Comparison of ENCODE assay signal across 25 cellular contexts in genomic region chr12:69404851-69405365, GRCh38. TPM values are rescaled to one million over a fixed set of nuclear protein-coding genes. Genes with fewer than 3 reads are reported as not detected.
DNase-seq lines count a peak whose midpoint lies in the region; ATAC-seq, FAIRE-seq and TF ChIP-seq lines count a peak whose summit lies in the region.
"Had no signal": no experiment of that assay in that cellular context is flagged by ENCODE, and none has a peak within 500 bp of the region (broad histone marks: within the 10 kb centered on the region; RNA-seq: fewer than 3 reads in every experiment).

No MANE protein-coding gene starts in this region.

- peak overlapping the region; percentile 71 for H3K4me2 ChIP-seq in astrocyte (ENCODE audit: low read length)
- no peak overlapping the region for H3K4me2 ChIP-seq in mesenchymal stem cell (ENCODE audit: low read length, poor library complexity, severe bottlenecking)

- DNase-seq in MCF 10A (ENCODE audit: unreplicated experiment) (no peak), breast epithelium (ENCODE audit: low spot score in 2 of 2) (no peak), astrocyte (ENCODE audit: low read depth) (peak; percentile 65), mesenchymal stem cell (no peak), RCC 7860 (ENCODE audit: low spot score) (no peak), DMS53 treated with DMSO at 0.1 percent for 48 hours (lab: John Stamatoyannopoulos, UW; ENCODE audit: unreplicated experiment) (no peak), left colon (no peak)
- DNase-seq: activated CD4-positive, CD25-positive, alpha-beta regulatory T cell; activated CD8-positive, alpha-beta T cell treated with anti-CD3 and anti-CD28 coated beads, Interleukin-2, amount 10 ng/mL, durations not matched to agents 7 days and 5 days; activated gamma-delta T cell treated with Interleukin-2 at 50 U/mL for 16 hours; central memory CD4-positive, alpha-beta T cell; COR-L47; kidney; naive thymus-derived CD4-positive, alpha-beta T cell; NCI-H1436 treated with DMSO at 0.1 percent for 48 hours; NCI-H524; retina; stimulated activated CD4-positive, alpha-beta T cell treated with anti-CD3 and anti-CD28 coated beads, Interleukin-4, amount 100 ng/mL, for 24 hours; stimulated activated naive CD4-positive, alpha-beta T cell treated with Interleukin-2 at 50 U/mL for 16 hours; thyroid gland had no signal

- POLR2A ChIA-PET in MCF 10A (lab: Yijun Ruan, JAX), result interaction anchor here (0.7 kb wide), 1 partner anchor 143 kb away, joined by 3 read pairs; no protein-coding TSS in a partner anchor

- no peak overlapping the region for H2BK15ac ChIP-seq in mesenchymal stem cell (ENCODE audit: low read depth, poor library complexity, severe bottlenecking)

- H4K20me1 ChIP-seq in astrocyte (ENCODE audit: insufficient read depth, low read length), result no peaks in the 10 kb centered on the region

- TF ChIP-seq CTCF in MCF 10A (IDR thresholded peaks at IDR 0.05; ENCODE audit: unreplicated experiment), result no peak
- TF ChIP-seq CTCF in breast epithelium (IDR thresholded peaks at IDR 0.05), result no peak
- no peak for TF ChIP-seq CTCF in astrocyte (IDR thresholded peaks at IDR 0.05; ENCODE audit: insufficient read depth, low read depth, low read length)

- no peak overlapping the region for H2BK12ac ChIP-seq in mesenchymal stem cell (ENCODE audit: low read length in 2 of 2)

- H3K27me3 Mint-ChIP-seq in MCF 10A (ENCODE audit: insufficient read depth, unreplicated experiment) (no peaks in the 10 kb centered on the region), astrocyte (ENCODE audit: low read depth, unreplicated experiment) (no peaks in the 10 kb centered on the region)
- H3K27me3 Mint-ChIP-seq: IgD-negative memory B cell; naive thymus-derived CD4-positive, alpha-beta T cell had no signal

- H3K4me3 ChIP-seq in breast epithelium, result no peak overlapping the region
- H3K4me3 ChIP-seq in astrocyte (ENCODE audit: insufficient read depth, low read depth, low read length), result no peak overlapping the region
- H3K4me3 ChIP-seq in mesenchymal stem cell (ENCODE audit: insufficient read depth in 1 of 2, low read depth in 1 of 2, low read length in 2 of 2), result no peak overlapping the region
- H3K4me3 ChIP-seq: gastrocnemius medialis, thyroid gland had no signal

- no peak overlapping the region for H2BK120ac ChIP-seq in mesenchymal stem cell (ENCODE audit: low read depth, low read length)

- no peak overlapping the region for H3K14ac ChIP-seq in mesenchymal stem cell (ENCODE audit: low read length in 2 of 2)

- peak overlapping the region; percentile 73 for H3K9ac ChIP-seq in astrocyte (ENCODE audit: low read length)
- H3K9ac ChIP-seq in mesenchymal stem cell (ENCODE audit: low read length), result no peak overlapping the region

- H3K4me1 ChIP-seq in breast epithelium (no peaks in the 10 kb centered on the region), astrocyte (ENCODE audit: insufficient read depth, low read length) (peaks cover 18% of the 10 kb centered on the region), mesenchymal stem cell (ENCODE audit: control insufficient read depth, insufficient read depth, low read depth, low read length) (peaks cover 3% of the 10 kb centered on the region)

- no peak overlapping the region for H3K23ac ChIP-seq in mesenchymal stem cell (ENCODE audit: low read length in 2 of 2)

- intact Hi-C loops in MCF 10A (cut with micrococcal nuclease) (no loop called here), breast epithelium (cut with DNase I; ENCODE audit: low total_unique reads) (no loop called here), left colon (cut with DNase I, micrococcal nuclease) (no loop called here)

- BruUV-seq in MCF 10A (replicated peaks; lab: Mats Ljungman, UMichigan), result no TSS peak

- H3K27ac Mint-ChIP-seq in MCF 10A (ENCODE audit: low read depth, unreplicated experiment) (peak overlapping the region; percentile 47), astrocyte (ENCODE audit: unreplicated experiment) (peak overlapping the region; percentile 97)
- H3K27ac Mint-ChIP-seq: activated CD8-positive, alpha-beta T cell treated with anti-CD3 and anti-CD28 coated beads, Interleukin-2, amount 10 ng/mL, durations not matched to agents 7 days and 5 days; IgD-negative memory B cell had no signal

- TF ChIP-seq POLR2A in breast epithelium (IDR thresholded peaks at IDR 0.05), result no peak

- no peak overlapping the region for H4K8ac ChIP-seq in mesenchymal stem cell (ENCODE audit: low read length)

- H2AFZ ChIP-seq in astrocyte (ENCODE audit: low read depth, low read length), result peak overlapping the region; percentile 13
- H2AFZ ChIP-seq in mesenchymal stem cell (ENCODE audit: low read depth, low read length), result no peak overlapping the region

- 100% methylated on average over 1 of the region's 3 CpGs for WGBS in mesenchymal stem cell

- ATAC-seq in left colon (no peak), HG02884 (IDR thresholded peaks at IDR 0.05; ENCODE audit: unreplicated experiment) (no peak)
- ATAC-seq: activated CD8-positive, alpha-beta T cell treated with anti-CD3 and anti-CD28 coated beads, Interleukin-2, amount 10 ng/mL, durations not matched to agents 7 days and 5 days; naive thymus-derived CD4-positive, alpha-beta T cell had no signal

- no peak overlapping the region for H3K4me3 Mint-ChIP-seq in MCF 10A (ENCODE audit: unreplicated experiment)
- H3K4me3 Mint-ChIP-seq in astrocyte (ENCODE audit: unreplicated experiment), result no peak overlapping the region
- H3K4me3 Mint-ChIP-seq: activated CD8-positive, alpha-beta T cell treated with anti-CD3 and anti-CD28 coated beads, Interleukin-2, amount 10 ng/mL, durations not matched to agents 7 days and 5 days; IgD-negative memory B cell; naive thymus-derived CD4-positive, alpha-beta T cell had no signal

- H3K36me3 Mint-ChIP-seq in MCF 10A (ENCODE audit: insufficient read depth, unreplicated experiment) (no peaks in the 10 kb centered on the region), astrocyte (ENCODE audit: low read depth, unreplicated experiment) (peaks cover 2% of the 10 kb centered on the region)
- H3K36me3 Mint-ChIP-seq: IgD-negative memory B cell had no signal

- H4K91ac ChIP-seq in mesenchymal stem cell (ENCODE audit: low read length), result no peak overlapping the region

- H3K36me3 ChIP-seq in breast epithelium (no peaks in the 10 kb centered on the region), astrocyte (ENCODE audit: insufficient read depth, low read length) (no peaks in the 10 kb centered on the region), mesenchymal stem cell (ENCODE audit: control insufficient read depth in 1 of 2, insufficient read depth in 2 of 2, low read depth in 1 of 2, low read length in 2 of 2) (no peaks in the 10 kb centered on the region)
- H3K36me3 ChIP-seq: gastrocnemius medialis, thyroid gland had no signal

- no peaks in the 10 kb centered on the region for H3K9me3 Mint-ChIP-seq in MCF 10A (ENCODE audit: unreplicated experiment)
- H3K9me3 Mint-ChIP-seq in astrocyte (ENCODE audit: unreplicated experiment), result no peaks in the 10 kb centered on the region
- H3K9me3 Mint-ChIP-seq: naive thymus-derived CD4-positive, alpha-beta T cell had no signal

- H2BK5ac ChIP-seq in mesenchymal stem cell (ENCODE audit: low read depth, low read length, poor library complexity, severe bottlenecking), result peak overlapping the region; percentile 71

- H2AK5ac ChIP-seq in mesenchymal stem cell (ENCODE audit: low read length, severe bottlenecking), result peak overlapping the region; percentile 87

- H3K4ac ChIP-seq in mesenchymal stem cell (ENCODE audit: low read depth in 1 of 2, low read length in 2 of 2), result no peak overlapping the region

- H3K27me3 ChIP-seq in breast epithelium (no peaks in the 10 kb centered on the region), astrocyte (ENCODE audit: insufficient read depth, low read length) (no peaks in the 10 kb centered on the region), mesenchymal stem cell (ENCODE audit: control insufficient read depth in 1 of 2, insufficient read depth in 1 of 2, low read length in 2 of 2) (no peaks in the 10 kb centered on the region)
- H3K27me3 ChIP-seq: gastrocnemius medialis, thyroid gland had no signal

- H3K9me3 ChIP-seq in breast epithelium (no peaks in the 10 kb centered on the region), astrocyte (ENCODE audit: insufficient read depth, low read depth, low read length) (no peaks in the 10 kb centered on the region), mesenchymal stem cell (ENCODE audit: control insufficient read depth, low read length) (no peaks in the 10 kb centered on the region)
- H3K9me3 ChIP-seq: gastrocnemius medialis, thyroid gland had no signal

- H3K27ac ChIP-seq in breast epithelium (no peak overlapping the region), astrocyte (ENCODE audit: low read depth, low read length) (peak overlapping the region; percentile 97), mesenchymal stem cell (ENCODE audit: low read length, poor library complexity, severe bottlenecking) (peak overlapping the region; percentile 57)
- H3K27ac ChIP-seq: gastrocnemius medialis, thyroid gland had no signal

- no peaks in the 10 kb centered on the region for H3K79me2 ChIP-seq in astrocyte (ENCODE audit: insufficient read depth, low read length)

- H3K4me1 Mint-ChIP-seq in MCF 10A (ENCODE audit: insufficient read depth, unreplicated experiment) (peaks cover 18% of the 10 kb centered on the region), astrocyte (ENCODE audit: low read depth, unreplicated experiment) (peaks cover 27% of the 10 kb centered on the region)
- H3K4me1 Mint-ChIP-seq: IgD-negative memory B cell; naive thymus-derived CD4-positive, alpha-beta T cell had no signal

- no peak overlapping the region for H3K18ac ChIP-seq in mesenchymal stem cell (ENCODE audit: low read depth in 1 of 2, low read length in 2 of 2)

- no peaks in the 10 kb centered on the region for H3K79me1 ChIP-seq in mesenchymal stem cell (replicated peaks; ENCODE audit: low read length, poor library complexity, severe bottlenecking)

- CTCF ChIA-PET in MCF 10A (lab: Yijun Ruan, JAX), result interaction anchor here (1.2 to 1.7 kb wide), 3 partner anchors 38 to 235 kb away, joined by 3 read pairs; no protein-coding TSS in a partner anchor

- FAIRE-seq in astrocyte (lab: Jason Lieb, UNC) (no peak), RCC 7860 (lab: Jason Lieb, UNC) (no peak)
- FAIRE-seq: kidney had no signal

RNA-seq across cellular contexts. Expression of gene YEATS4, which starts 45.4 kb away (rescaled TPM):
- total RNA-seq in MCF 10A (2022) (26.1 and 30.9 TPM in 2 replicates), breast epithelium (10 to 100 TPM; 13.8 to 23.0 (median 16.1) TPM), astrocyte (9.2 and 11.6 TPM in 2 replicates), left colon (10 to 100 TPM in 1 of 2 donors, 1 to 10 TPM in 1; 7.3 to 11.6 TPM)
- polyA plus RNA-seq in mesenchymal stem cell (2013, experiment 1 of 2), result 6.5 TPM
- 7.7 TPM for polyA plus RNA-seq in mesenchymal stem cell (2013, experiment 2 of 2)

RNA-seq across cellular contexts. Expression of gene LYZ, which starts 56.7 kb away (rescaled TPM):
- total RNA-seq in MCF 10A (2022) (not detected in 2 replicates), breast epithelium (10 to 100 TPM; 13.4 to 99.9 (median 57.1) TPM), astrocyte (0.31 and 0.45 TPM in 2 replicates), left colon (10 to 100 TPM; 14.3 to 97.8 TPM)
- polyA plus RNA-seq in mesenchymal stem cell (2013, experiment 1 of 2), result 0.04 TPM
- polyA plus RNA-seq in mesenchymal stem cell (2013, experiment 2 of 2), result 0.03 TPM
- total RNA-seq: activated CD8-positive, alpha-beta T cell treated with anti-CD3 and anti-CD28 coated beads, Interleukin-2, amount 10 ng/mL, durations not matched to agents 7 days and 5 days; M059J had no signal
- polyA plus RNA-seq: BJ had no signal

Comparison
In these comparisons a context has a peak if more than half of its experiments do, and no peak if none do; other contexts are left out.
1. H3K27ac ChIP-seq: peak in astrocyte (single experiment) and mesenchymal stem cell (single experiment); none in breast epithelium (0 of 2).